ENCODE assay signal across 1 cellular context in the genomic region with DNA sequence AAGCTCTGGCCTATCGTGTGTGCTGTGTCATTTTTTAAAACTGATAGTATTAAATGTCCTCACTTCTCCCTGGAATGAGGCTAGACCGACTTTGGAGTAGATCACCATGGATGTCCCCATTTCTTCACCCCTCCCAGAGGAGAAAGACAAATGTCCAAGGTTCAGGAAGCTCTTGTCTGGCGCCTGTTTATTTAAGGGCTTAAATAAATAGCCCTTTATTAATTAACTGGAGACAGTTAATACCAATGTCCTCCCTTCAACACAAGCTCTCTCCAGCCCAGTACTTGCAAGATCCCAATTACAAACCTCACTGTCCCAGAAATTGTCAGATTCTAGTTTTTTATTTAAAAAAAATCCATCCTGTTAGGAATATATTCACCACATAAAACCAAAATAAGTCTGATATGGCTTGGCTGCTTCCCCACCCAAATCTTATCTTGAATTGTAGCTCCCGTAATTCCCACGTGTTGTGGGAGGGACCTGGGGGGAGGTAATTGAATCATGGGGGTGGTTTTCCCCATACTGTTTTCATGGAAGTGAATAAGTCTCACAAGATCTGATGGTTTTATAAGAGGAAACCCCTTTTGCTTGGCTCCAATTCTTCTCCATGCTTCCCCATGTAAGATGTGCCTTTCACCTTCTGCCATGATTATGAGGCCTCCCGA.
A peak's percentile ranks its signal among the peaks of the same experiment; 100 is the strongest.
TF ChIP-seq lines count a peak whose summit lies in the region.

No MANE protein-coding gene starts in this region.

TF ChIP-seq in HepG2, 621 proteins besides CTCF, POLR2A, EP300 and RAD21 (continued from another document and continues in another):
- TF ChIP-seq SOX13 (IDR thresholded peaks at IDR 0.05), result no peak
- TF ChIP-seq SOX13 (CRISPR knock-in tag; conservative IDR thresholded peaks at IDR 0.05 in 1 of 2, IDR thresholded peaks at IDR 0.05 in 1 of 2), result peak in 1 of 2 experiments; percentile 82; a peak in 2 of 4 replicates
- peak; percentile 74 for TF ChIP-seq CREM (IDR thresholded peaks at IDR 0.05)
- no peak for TF ChIP-seq CREM (CRISPR knock-in tag; IDR thresholded peaks at IDR 0.05)
- peak; percentile 87; the same call in 1 of the 2 replicates for TF ChIP-seq AHDC1 (CRISPR knock-in tag; IDR thresholded peaks at IDR 0.05; ENCODE audit: borderline replicate concordance)
- TF ChIP-seq SP1 (IDR thresholded peaks at IDR 0.05), result no peak
- TF ChIP-seq SP1 (CRISPR knock-in tag; IDR thresholded peaks at IDR 0.05), result no peak
- TF ChIP-seq YY1 (IDR thresholded peaks at IDR 0.05; ENCODE audit: insufficient read depth, insufficient replicate concordance, low read depth, low read length), result no peak
- peak; percentile 89 for TF ChIP-seq ZNF644 (CRISPR knock-in tag; IDR thresholded peaks at IDR 0.05; ENCODE audit: low read depth)
- TF ChIP-seq PHF20 (CRISPR knock-in tag; IDR thresholded peaks at IDR 0.05), result no peak
- TF ChIP-seq, protein P1, sequence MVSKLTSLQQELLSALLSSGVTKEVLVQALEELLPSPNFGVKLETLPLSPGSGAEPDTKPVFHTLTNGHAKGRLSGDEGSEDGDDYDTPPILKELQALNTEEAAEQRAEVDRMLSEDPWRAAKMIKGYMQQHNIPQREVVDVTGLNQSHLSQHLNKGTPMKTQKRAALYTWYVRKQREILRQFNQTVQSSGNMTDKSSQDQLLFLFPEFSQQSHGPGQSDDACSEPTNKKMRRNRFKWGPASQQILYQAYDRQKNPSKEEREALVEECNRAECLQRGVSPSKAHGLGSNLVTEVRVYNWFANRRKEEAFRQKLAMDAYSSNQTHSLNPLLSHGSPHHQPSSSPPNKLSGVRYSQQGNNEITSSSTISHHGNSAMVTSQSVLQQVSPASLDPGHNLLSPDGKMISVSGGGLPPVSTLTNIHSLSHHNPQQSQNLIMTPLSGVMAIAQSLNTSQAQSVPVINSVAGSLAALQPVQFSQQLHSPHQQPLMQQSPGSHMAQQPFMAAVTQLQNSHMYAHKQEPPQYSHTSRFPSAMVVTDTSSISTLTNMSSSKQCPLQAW (CRISPR knock-in tag; IDR thresholded peaks at IDR 0.05), result no peak
- peak; percentile 73; the same call in 1 of the 2 replicates for TF ChIP-seq SMAD3 (CRISPR knock-in tag; IDR thresholded peaks at IDR 0.05)
- TF ChIP-seq ZNF776 (CRISPR knock-in tag; IDR thresholded peaks at IDR 0.05), result no peak
- TF ChIP-seq, protein P2, sequence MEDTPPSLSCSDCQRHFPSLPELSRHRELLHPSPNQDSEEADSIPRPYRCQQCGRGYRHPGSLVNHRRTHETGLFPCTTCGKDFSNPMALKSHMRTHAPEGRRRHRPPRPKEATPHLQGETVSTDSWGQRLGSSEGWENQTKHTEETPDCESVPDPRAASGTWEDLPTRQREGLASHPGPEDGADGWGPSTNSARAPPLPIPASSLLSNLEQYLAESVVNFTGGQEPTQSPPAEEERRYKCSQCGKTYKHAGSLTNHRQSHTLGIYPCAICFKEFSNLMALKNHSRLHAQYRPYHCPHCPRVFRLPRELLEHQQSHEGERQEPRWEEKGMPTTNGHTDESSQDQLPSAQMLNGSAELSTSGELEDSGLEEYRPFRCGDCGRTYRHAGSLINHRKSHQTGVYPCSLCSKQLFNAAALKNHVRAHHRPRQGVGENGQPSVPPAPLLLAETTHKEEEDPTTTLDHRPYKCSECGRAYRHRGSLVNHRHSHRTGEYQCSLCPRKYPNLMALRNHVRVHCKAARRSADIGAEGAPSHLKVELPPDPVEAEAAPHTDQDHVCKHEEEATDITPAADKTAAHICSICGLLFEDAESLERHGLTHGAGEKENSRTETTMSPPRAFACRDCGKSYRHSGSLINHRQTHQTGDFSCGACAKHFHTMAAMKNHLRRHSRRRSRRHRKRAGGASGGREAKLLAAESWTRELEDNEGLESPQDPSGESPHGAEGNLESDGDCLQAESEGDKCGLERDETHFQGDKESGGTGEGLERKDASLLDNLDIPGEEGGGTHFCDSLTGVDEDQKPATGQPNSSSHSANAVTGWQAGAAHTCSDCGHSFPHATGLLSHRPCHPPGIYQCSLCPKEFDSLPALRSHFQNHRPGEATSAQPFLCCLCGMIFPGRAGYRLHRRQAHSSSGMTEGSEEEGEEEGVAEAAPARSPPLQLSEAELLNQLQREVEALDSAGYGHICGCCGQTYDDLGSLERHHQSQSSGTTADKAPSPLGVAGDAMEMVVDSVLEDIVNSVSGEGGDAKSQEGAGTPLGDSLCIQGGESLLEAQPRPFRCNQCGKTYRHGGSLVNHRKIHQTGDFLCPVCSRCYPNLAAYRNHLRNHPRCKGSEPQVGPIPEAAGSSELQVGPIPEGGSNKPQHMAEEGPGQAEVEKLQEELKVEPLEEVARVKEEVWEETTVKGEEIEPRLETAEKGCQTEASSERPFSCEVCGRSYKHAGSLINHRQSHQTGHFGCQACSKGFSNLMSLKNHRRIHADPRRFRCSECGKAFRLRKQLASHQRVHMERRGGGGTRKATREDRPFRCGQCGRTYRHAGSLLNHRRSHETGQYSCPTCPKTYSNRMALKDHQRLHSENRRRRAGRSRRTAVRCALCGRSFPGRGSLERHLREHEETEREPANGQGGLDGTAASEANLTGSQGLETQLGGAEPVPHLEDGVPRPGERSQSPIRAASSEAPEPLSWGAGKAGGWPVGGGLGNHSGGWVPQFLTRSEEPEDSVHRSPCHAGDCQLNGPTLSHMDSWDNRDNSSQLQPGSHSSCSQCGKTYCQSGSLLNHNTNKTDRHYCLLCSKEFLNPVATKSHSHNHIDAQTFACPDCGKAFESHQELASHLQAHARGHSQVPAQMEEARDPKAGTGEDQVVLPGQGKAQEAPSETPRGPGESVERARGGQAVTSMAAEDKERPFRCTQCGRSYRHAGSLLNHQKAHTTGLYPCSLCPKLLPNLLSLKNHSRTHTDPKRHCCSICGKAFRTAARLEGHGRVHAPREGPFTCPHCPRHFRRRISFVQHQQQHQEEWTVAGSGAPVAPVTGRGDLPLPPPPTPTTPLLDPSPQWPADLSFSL (CRISPR knock-in tag; IDR thresholded peaks at IDR 0.05), result no peak
- no peak for TF ChIP-seq SRF (IDR thresholded peaks at IDR 0.05; ENCODE audit: low read depth, low read length)
- TF ChIP-seq MIER2 (CRISPR knock-in tag; IDR thresholded peaks at IDR 0.05), result peak; percentile 64; the same call in 1 of the 2 replicates
- 0 out of 2 replicates have a peak, but pooled peaks have one; percentile 62 for TF ChIP-seq SSRP1 (CRISPR knock-in tag; IDR thresholded peaks at IDR 0.05)
- TF ChIP-seq TBX3 (IDR thresholded peaks at IDR 0.05; ENCODE audit: borderline replicate concordance), result peak; percentile 68; the same call in 1 of the 2 replicates
- TF ChIP-seq, protein P3, sequence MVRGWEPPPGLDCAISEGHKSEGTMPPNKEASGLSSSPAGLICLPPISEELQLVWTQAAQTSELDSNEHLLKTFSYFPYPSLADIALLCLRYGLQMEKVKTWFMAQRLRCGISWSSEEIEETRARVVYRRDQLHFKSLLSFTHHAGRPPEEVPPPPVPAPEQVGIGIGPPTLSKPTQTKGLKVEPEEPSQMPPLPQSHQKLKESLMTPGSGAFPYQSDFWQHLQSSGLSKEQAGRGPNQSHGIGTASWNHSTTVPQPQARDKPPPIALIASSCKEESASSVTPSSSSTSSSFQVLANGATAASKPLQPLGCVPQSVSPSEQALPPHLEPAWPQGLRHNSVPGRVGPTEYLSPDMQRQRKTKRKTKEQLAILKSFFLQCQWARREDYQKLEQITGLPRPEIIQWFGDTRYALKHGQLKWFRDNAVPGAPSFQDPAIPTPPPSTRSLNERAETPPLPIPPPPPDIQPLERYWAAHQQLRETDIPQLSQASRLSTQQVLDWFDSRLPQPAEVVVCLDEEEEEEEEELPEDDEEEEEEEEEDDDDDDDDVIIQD (CRISPR knock-in tag; IDR thresholded peaks at IDR 0.05; ENCODE audit: low read depth), result peak; percentile 52; the same call in 1 of the 2 replicates
- TF ChIP-seq, protein P4, sequence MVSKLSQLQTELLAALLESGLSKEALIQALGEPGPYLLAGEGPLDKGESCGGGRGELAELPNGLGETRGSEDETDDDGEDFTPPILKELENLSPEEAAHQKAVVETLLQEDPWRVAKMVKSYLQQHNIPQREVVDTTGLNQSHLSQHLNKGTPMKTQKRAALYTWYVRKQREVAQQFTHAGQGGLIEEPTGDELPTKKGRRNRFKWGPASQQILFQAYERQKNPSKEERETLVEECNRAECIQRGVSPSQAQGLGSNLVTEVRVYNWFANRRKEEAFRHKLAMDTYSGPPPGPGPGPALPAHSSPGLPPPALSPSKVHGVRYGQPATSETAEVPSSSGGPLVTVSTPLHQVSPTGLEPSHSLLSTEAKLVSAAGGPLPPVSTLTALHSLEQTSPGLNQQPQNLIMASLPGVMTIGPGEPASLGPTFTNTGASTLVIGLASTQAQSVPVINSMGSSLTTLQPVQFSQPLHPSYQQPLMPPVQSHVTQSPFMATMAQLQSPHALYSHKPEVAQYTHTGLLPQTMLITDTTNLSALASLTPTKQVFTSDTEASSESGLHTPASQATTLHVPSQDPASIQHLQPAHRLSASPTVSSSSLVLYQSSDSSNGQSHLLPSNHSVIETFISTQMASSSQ (IDR thresholded peaks at IDR 0.05; ENCODE audit: low read depth), result peak; percentile 85
- TF ChIP-seq, protein P4 (CRISPR knock-in tag; IDR thresholded peaks at IDR 0.05; ENCODE audit: borderline replicate concordance), result peak; percentile 57; the same call in 1 of the 2 replicates
- TF ChIP-seq PITX1 (CRISPR knock-in tag; IDR thresholded peaks at IDR 0.05), result peak; percentile 93
- TF ChIP-seq ISL2 (CRISPR knock-in tag; IDR thresholded peaks at IDR 0.05), result peak; percentile 80
- 0 out of 2 replicates have a peak, but pooled peaks have one; percentile 55 for TF ChIP-seq ZBTB34 (CRISPR knock-in tag; IDR thresholded peaks at IDR 0.05)
- TF ChIP-seq, protein P5, sequence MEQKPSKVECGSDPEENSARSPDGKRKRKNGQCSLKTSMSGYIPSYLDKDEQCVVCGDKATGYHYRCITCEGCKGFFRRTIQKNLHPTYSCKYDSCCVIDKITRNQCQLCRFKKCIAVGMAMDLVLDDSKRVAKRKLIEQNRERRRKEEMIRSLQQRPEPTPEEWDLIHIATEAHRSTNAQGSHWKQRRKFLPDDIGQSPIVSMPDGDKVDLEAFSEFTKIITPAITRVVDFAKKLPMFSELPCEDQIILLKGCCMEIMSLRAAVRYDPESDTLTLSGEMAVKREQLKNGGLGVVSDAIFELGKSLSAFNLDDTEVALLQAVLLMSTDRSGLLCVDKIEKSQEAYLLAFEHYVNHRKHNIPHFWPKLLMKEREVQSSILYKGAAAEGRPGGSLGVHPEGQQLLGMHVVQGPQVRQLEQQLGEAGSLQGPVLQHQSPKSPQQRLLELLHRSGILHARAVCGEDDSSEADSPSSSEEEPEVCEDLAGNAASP (CRISPR knock-in tag; IDR thresholded peaks at IDR 0.05; ENCODE audit: borderline replicate concordance), result peak; percentile 77
- no peak for TF ChIP-seq AHR (CRISPR knock-in tag; IDR thresholded peaks at IDR 0.05)
